Comparison of ENCODE assay signal across 16 cellular contexts in genomic region chr1:28540651-28541050, GRCh38. TPM values are rescaled to one million over a fixed set of nuclear protein-coding genes. Genes with fewer than 3 reads are reported as not detected.
A peak's percentile ranks its signal among the peaks of the same experiment; 100 is the strongest.
DNase-seq lines count a peak whose midpoint lies in the region; ATAC-seq and TF ChIP-seq lines count a peak whose summit lies in the region.
"Had no signal": no experiment of that assay in that cellular context is flagged by ENCODE, and none has a peak within 500 bp of the region (broad histone marks: within the 10 kb centered on the region; RNA-seq: fewer than 3 reads in every experiment).

No MANE protein-coding gene starts in this region.

- no peaks in the 10 kb centered on the region for H3K79me2 ChIP-seq in osteoblast (ENCODE audit: insufficient read depth, low read length)

- ATAC-seq in HG02938 (IDR thresholded peaks at IDR 0.05; ENCODE audit: unreplicated experiment) (no peak), GM19395 (IDR thresholded peaks at IDR 0.05; ENCODE audit: unreplicated experiment) (no peak), HG02571 (IDR thresholded peaks at IDR 0.05; ENCODE audit: unreplicated experiment) (no peak)

- POLR2A ChIA-PET in MCF 10A (lab: Yijun Ruan, JAX): no interaction called here

- H3K27me3 Mint-ChIP-seq in MCF 10A (ENCODE audit: insufficient read depth, unreplicated experiment) (no peaks in the 10 kb centered on the region), chondrocyte (ENCODE audit: low read depth) (no peaks in the 10 kb centered on the region)
- H3K27me3 Mint-ChIP-seq: activated naive CD8-positive, alpha-beta T cell treated with anti-CD3 and anti-CD28 coated beads for 36 hours had no signal

- H3K4me3 ChIP-seq in breast epithelium (no peak overlapping the region), osteoblast (ENCODE audit: insufficient read depth, low read length) (no peak overlapping the region)

- DNase-seq in MCF 10A (ENCODE audit: unreplicated experiment): peak; percentile 18
- DNase-seq in breast epithelium (ENCODE audit: low spot score in 2 of 2): no peak
- peak; percentile 26 for DNase-seq in M059J (ENCODE audit: low read depth)
- no peak for DNase-seq in chondrocyte (ENCODE audit: low spot score)
- DNase-seq in osteoblast (ENCODE audit: insufficient read length, low spot score, missing footprints): no peak
- DNase-seq: activated CD4-positive, alpha-beta T cell treated with anti-CD3 and anti-CD28 coated beads for 4 hours; activated naive CD8-positive, alpha-beta T cell treated with anti-CD3 and anti-CD28 coated beads for 36 hours; cerebellar nuclear complex; DMS153; NCI-H1048; NCI-H446; stimulated activated CD4-positive, alpha-beta T cell treated with anti-CD3 and anti-CD28 coated beads, Interleukin-12 subunit alpha, Interleukin-12 subunit beta, amount 100 ng/mL, for 4 hours had no signal

- H3K27me3 ChIP-seq in breast epithelium (no peaks in the 10 kb centered on the region), osteoblast (ENCODE audit: insufficient read depth, low read length) (no peaks in the 10 kb centered on the region)

- H3K36me3 ChIP-seq in breast epithelium (no peaks in the 10 kb centered on the region), osteoblast (ENCODE audit: insufficient read depth, low read length) (peaks cover 19% of the 10 kb centered on the region)

- no peak overlapping the region for H2AFZ ChIP-seq in osteoblast (ENCODE audit: low read length)

- H3K4me1 ChIP-seq in breast epithelium (no peaks in the 10 kb centered on the region), osteoblast (ENCODE audit: insufficient read depth, low read length) (no peaks in the 10 kb centered on the region)

- H4K20me1 ChIP-seq in osteoblast (ENCODE audit: insufficient read depth, low read length): no peaks in the 10 kb centered on the region

- H3K36me3 Mint-ChIP-seq in MCF 10A (ENCODE audit: insufficient read depth, unreplicated experiment) (peaks cover 30% of the 10 kb centered on the region), chondrocyte (ENCODE audit: low read depth) (peaks cover 9% of the 10 kb centered on the region)

- no peak overlapping the region for H3K4me3 Mint-ChIP-seq in MCF 10A (ENCODE audit: unreplicated experiment)
- H3K4me3 Mint-ChIP-seq in chondrocyte (ENCODE audit: unreplicated experiment): no peak overlapping the region
- H3K4me3 Mint-ChIP-seq: activated naive CD8-positive, alpha-beta T cell treated with anti-CD3 and anti-CD28 coated beads for 36 hours had no signal

- TF ChIP-seq POLR2A in breast epithelium (IDR thresholded peaks at IDR 0.05): no peak

- CTCF ChIA-PET in MCF 10A (lab: Yijun Ruan, JAX): interaction anchor here (0.6 kb wide), 1 partner anchor 13 kb away, joined by 3 read pairs; no protein-coding TSS in a partner anchor

- H3K27ac ChIP-seq in breast epithelium (no peak overlapping the region), osteoblast (ENCODE audit: low read depth, low read length) (no peak overlapping the region)

- H3K4me1 Mint-ChIP-seq in MCF 10A (ENCODE audit: insufficient read depth, unreplicated experiment) (no peaks in the 10 kb centered on the region), chondrocyte (ENCODE audit: low read depth) (no peaks in the 10 kb centered on the region)
- H3K4me1 Mint-ChIP-seq: activated naive CD8-positive, alpha-beta T cell treated with anti-CD3 and anti-CD28 coated beads for 36 hours had no signal

- H3K27ac Mint-ChIP-seq in MCF 10A (ENCODE audit: low read depth, unreplicated experiment) (no peak overlapping the region), chondrocyte (ENCODE audit: unreplicated experiment) (no peak overlapping the region)
- H3K27ac Mint-ChIP-seq: activated naive CD8-positive, alpha-beta T cell treated with anti-CD3 and anti-CD28 coated beads for 36 hours had no signal

- intact Hi-C loops in MCF 10A (cut with micrococcal nuclease): no loop called here
- intact Hi-C loops in breast epithelium (cut with DNase I; ENCODE audit: low total_unique reads): no loop called here

- H3K9me3 Mint-ChIP-seq in MCF 10A (ENCODE audit: unreplicated experiment) (no peaks in the 10 kb centered on the region), chondrocyte (ENCODE audit: low read depth) (no peaks in the 10 kb centered on the region)
- H3K9me3 Mint-ChIP-seq: activated naive CD8-positive, alpha-beta T cell treated with anti-CD3 and anti-CD28 coated beads for 36 hours had no signal

- H3K9me3 ChIP-seq in breast epithelium (no peaks in the 10 kb centered on the region), osteoblast (ENCODE audit: low read depth, low read length) (no peaks in the 10 kb centered on the region)

- no peak for TF ChIP-seq CTCF in MCF 10A (IDR thresholded peaks at IDR 0.05; ENCODE audit: unreplicated experiment)
- no peak for TF ChIP-seq CTCF in breast epithelium (IDR thresholded peaks at IDR 0.05)
- TF ChIP-seq CTCF in chondrocyte (IDR thresholded peaks at IDR 0.05): peak; percentile 42
- peak; percentile 21 for TF ChIP-seq CTCF in osteoblast (IDR thresholded peaks at IDR 0.05; ENCODE audit: extremely low read depth, low read depth, low read length)

- no peak overlapping the region for H3K4me2 ChIP-seq in osteoblast (ENCODE audit: insufficient read depth, low read length)

- no TSS peak for BruUV-seq in MCF 10A (replicated peaks; lab: Mats Ljungman, UMichigan)

RNA-seq across cellular contexts. Expression of gene TRNAU1AP, which starts 12.2 kb away (rescaled TPM):
- total RNA-seq in MCF 10A (2022) (28.2 and 33.4 TPM in 2 replicates), breast epithelium (10 to 100 TPM; 22.0 to 27.8 (median 27.1) TPM), chondrocyte (19.6 to 21.5 TPM (median 20.3 TPM) in 3 replicates), osteoblast (23.2 and 28.3 TPM in 2 replicates)
- 24.0 and 32.6 TPM in 2 replicates for total RNA-seq in M059J (2014; rRNA removed; shearing (Covaris generic))

RNA-seq across cellular contexts. Expression of gene RCC1, which starts 34.8 kb away (rescaled TPM):
- total RNA-seq in MCF 10A (2022) (30.3 and 42.4 TPM in 2 replicates), breast epithelium (10 to 100 TPM; 15.7 to 44.9 (median 40.1) TPM), chondrocyte (18.8 to 20.5 TPM (median 20.5 TPM) in 3 replicates), osteoblast (32.1 and 35.1 TPM in 2 replicates)
- 36.8 and 49.1 TPM in 2 replicates for total RNA-seq in M059J (2014; rRNA removed; shearing (Covaris generic))

RNA-seq across cellular contexts. Expression of gene RAB42, which starts 51.4 kb away (rescaled TPM):
- total RNA-seq in MCF 10A (2022) (not detected in 2 replicates), breast epithelium (10 to 100 TPM in 1 of 3 donors, 1 to 10 TPM in 2; 6.9 to 18.6 (median 8.0) TPM), chondrocyte (1.3 to 2.6 TPM (median 2.3 TPM) in 3 replicates), osteoblast (5.0 and 5.1 TPM in 2 replicates)
- 2.0 and 3.2 TPM in 2 replicates for total RNA-seq in M059J (2014; rRNA removed; shearing (Covaris generic))
- total RNA-seq: activated naive CD8-positive, alpha-beta T cell treated with anti-CD3 and anti-CD28 coated beads for 36 hours; T-helper 1 cell treated with Interleukin-12 subunit alpha and Interleukin-12 subunit beta and Interleukin-4 antibody, amounts not matched to agents 30 ng/mL and 1 ng/mL, for 36 hours had no signal

Comparison
In these comparisons a context has a peak if more than half of its experiments do, and no peak if none do; other contexts are left out.
1. DNase-seq: peak in MCF 10A (single experiment) and M059J (single experiment); none in breast epithelium (0 of 2), chondrocyte (single experiment) and osteoblast (single experiment).
2. CTCF ChIP-seq: peak in chondrocyte (single experiment) and osteoblast (single experiment); none in MCF 10A (single experiment) and breast epithelium (0 of 3).